ENCODE assay signal across 1 cellular context in the genomic region with DNA sequence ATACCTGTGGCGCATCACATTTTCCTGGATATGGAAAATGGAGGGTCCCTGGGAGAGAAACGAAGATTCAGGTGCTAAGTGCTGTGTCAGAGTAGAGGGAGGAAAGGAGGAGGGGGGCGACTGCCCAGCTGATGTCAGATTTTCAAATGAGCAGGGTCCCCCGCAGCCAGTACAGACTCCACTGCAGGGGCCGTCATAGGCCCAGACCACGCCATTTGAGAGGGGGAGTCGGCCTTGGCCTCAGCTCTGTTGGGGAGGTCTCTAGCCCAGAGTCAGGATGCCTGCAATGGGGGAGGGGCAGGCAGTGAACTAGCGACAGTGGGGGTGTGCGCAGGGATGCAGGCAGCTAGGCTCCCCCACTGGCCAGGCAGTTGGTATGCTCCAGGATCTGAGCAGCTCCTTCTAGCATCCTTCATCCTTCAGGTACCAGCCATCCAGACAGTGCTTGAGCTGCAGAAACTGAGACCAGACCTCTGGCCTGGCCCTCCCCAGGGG.
TF ChIP-seq lines count a peak whose summit lies in the region.

A gene (minus strand): TSS at position 148 of the 495 bp plus-strand sequence. CDS start 229 bp downstream, outside the sequence.
A gene (plus strand): TSS at position 400 of the 495 bp plus-strand sequence. CDS start 620 bp downstream, outside the sequence.

TF ChIP-seq in HEK293, 187 proteins besides CTCF, POLR2A, EP300 and RAD21 (continued from another document and continues in another):
- TF ChIP-seq, protein P1, sequence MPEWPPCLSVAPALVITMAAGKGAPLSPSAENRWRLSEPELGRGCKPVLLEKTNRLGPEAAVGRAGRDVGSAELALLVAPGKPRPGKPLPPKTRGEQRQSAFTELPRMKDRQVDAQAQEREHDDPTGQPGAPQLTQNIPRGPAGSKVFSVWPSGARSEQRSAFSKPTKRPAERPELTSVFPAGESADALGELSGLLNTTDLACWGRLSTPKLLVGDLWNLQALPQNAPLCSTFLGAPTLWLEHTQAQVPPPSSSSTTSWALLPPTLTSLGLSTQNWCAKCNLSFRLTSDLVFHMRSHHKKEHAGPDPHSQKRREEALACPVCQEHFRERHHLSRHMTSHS (tag by site-specific recombination; IDR thresholded peaks at IDR 0.05) = no peak
- TF ChIP-seq, protein P2, sequence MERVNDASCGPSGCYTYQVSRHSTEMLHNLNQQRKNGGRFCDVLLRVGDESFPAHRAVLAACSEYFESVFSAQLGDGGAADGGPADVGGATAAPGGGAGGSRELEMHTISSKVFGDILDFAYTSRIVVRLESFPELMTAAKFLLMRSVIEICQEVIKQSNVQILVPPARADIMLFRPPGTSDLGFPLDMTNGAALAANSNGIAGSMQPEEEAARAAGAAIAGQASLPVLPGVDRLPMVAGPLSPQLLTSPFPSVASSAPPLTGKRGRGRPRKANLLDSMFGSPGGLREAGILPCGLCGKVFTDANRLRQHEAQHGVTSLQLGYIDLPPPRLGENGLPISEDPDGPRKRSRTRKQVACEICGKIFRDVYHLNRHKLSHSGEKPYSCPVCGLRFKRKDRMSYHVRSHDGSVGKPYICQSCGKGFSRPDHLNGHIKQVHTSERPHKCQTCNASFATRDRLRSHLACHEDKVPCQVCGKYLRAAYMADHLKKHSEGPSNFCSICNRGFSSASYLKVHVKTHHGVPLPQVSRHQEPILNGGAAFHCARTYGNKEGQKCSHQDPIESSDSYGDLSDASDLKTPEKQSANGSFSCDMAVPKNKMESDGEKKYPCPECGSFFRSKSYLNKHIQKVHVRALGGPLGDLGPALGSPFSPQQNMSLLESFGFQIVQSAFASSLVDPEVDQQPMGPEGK (tag by site-specific recombination; IDR thresholded peaks at IDR 0.05) = peak; percentile 68
- no peak for TF ChIP-seq ZNF146 (tag by site-specific recombination; IDR thresholded peaks at IDR 0.05)
- no peak for TF ChIP-seq ZNF596 (tag by site-specific recombination; IDR thresholded peaks at IDR 0.05)
- TF ChIP-seq ZNF175 (tag by site-specific recombination; IDR thresholded peaks at IDR 0.05) = no peak
- no peak for TF ChIP-seq ZNF473 (tag by site-specific recombination; IDR thresholded peaks at IDR 0.05)
- TF ChIP-seq ZNF174 (tag by site-specific recombination; IDR thresholded peaks at IDR 0.05) = no peak
- no peak for TF ChIP-seq ZNF214 (tag by site-specific recombination; IDR thresholded peaks at IDR 0.05; ENCODE audit: borderline replicate concordance)
- TF ChIP-seq, protein P3, sequence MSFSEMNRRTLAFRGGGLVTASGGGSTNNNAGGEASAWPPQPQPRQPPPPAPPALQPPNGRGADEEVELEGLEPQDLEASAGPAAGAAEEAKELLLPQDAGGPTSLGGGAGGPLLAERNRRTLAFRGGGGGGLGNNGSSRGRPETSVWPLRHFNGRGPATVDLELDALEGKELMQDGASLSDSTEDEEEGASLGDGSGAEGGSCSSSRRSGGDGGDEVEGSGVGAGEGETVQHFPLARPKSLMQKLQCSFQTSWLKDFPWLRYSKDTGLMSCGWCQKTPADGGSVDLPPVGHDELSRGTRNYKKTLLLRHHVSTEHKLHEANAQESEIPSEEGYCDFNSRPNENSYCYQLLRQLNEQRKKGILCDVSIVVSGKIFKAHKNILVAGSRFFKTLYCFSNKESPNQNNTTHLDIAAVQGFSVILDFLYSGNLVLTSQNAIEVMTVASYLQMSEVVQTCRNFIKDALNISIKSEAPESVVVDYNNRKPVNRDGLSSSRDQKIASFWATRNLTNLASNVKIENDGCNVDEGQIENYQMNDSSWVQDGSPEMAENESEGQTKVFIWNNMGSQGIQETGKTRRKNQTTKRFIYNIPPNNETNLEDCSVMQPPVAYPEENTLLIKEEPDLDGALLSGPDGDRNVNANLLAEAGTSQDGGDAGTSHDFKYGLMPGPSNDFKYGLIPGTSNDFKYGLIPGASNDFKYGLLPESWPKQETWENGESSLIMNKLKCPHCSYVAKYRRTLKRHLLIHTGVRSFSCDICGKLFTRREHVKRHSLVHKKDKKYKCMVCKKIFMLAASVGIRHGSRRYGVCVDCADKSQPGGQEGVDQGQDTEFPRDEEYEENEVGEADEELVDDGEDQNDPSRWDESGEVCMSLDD (tag by site-specific recombination; IDR thresholded peaks at IDR 0.05) = no peak
- TF ChIP-seq ZBTB17 (tag by site-specific recombination; IDR thresholded peaks at IDR 0.05) = peak; percentile 83
- TF ChIP-seq WT1 (tag by site-specific recombination; IDR thresholded peaks at IDR 0.05) = no peak
- no peak for TF ChIP-seq ZNF155 (tag by site-specific recombination; IDR thresholded peaks at IDR 0.05)
- TF ChIP-seq TRIM28 (IDR thresholded peaks at IDR 0.05; ENCODE audit: borderline replicate concordance, low read length) = no peak
- no peak for TF ChIP-seq ZNF660 (tag by site-specific recombination; IDR thresholded peaks at IDR 0.05)
- TF ChIP-seq GLIS1 (tag by site-specific recombination; IDR thresholded peaks at IDR 0.05) = peak; percentile 73; the same call in 1 of the 2 replicates
- TF ChIP-seq ZNF600 (tag by site-specific recombination; IDR thresholded peaks at IDR 0.05) = no peak
- TF ChIP-seq ZFP3 (tag by site-specific recombination; IDR thresholded peaks at IDR 0.05; ENCODE audit: low read depth) = no peak
- TF ChIP-seq ZNF664 (tag by site-specific recombination; IDR thresholded peaks at IDR 0.05) = no peak
- TF ChIP-seq YY1 (tag by site-specific recombination; IDR thresholded peaks at IDR 0.05) = no peak
- TF ChIP-seq GLIS2 (tag by site-specific recombination; IDR thresholded peaks at IDR 0.05) = peak; percentile 72
- TF ChIP-seq ZNF843 (tag by site-specific recombination; IDR thresholded peaks at IDR 0.05) = no peak
- TF ChIP-seq PRDM1 (tag by site-specific recombination; IDR thresholded peaks at IDR 0.05) = no peak
- TF ChIP-seq HOXD13 (CRISPR knock-in tag; IDR thresholded peaks at IDR 0.05; ENCODE audit: borderline replicate concordance) = no peak
- no peak for TF ChIP-seq SP7 (tag by site-specific recombination; IDR thresholded peaks at IDR 0.05)
- TF ChIP-seq, protein P4, sequence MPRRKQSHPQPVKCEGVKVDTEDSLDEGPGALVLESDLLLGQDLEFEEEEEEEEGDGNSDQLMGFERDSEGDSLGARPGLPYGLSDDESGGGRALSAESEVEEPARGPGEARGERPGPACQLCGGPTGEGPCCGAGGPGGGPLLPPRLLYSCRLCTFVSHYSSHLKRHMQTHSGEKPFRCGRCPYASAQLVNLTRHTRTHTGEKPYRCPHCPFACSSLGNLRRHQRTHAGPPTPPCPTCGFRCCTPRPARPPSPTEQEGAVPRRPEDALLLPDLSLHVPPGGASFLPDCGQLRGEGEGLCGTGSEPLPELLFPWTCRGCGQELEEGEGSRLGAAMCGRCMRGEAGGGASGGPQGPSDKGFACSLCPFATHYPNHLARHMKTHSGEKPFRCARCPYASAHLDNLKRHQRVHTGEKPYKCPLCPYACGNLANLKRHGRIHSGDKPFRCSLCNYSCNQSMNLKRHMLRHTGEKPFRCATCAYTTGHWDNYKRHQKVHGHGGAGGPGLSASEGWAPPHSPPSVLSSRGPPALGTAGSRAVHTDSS (tag by site-specific recombination; IDR thresholded peaks at IDR 0.05) = no peak
- no peak for TF ChIP-seq ZSCAN16 (tag by site-specific recombination; IDR thresholded peaks at IDR 0.05)
- TF ChIP-seq ZNF169 (tag by site-specific recombination; IDR thresholded peaks at IDR 0.05) = no peak
- no peak for TF ChIP-seq ZNF792 (tag by site-specific recombination; IDR thresholded peaks at IDR 0.05)
- TF ChIP-seq, protein P5, sequence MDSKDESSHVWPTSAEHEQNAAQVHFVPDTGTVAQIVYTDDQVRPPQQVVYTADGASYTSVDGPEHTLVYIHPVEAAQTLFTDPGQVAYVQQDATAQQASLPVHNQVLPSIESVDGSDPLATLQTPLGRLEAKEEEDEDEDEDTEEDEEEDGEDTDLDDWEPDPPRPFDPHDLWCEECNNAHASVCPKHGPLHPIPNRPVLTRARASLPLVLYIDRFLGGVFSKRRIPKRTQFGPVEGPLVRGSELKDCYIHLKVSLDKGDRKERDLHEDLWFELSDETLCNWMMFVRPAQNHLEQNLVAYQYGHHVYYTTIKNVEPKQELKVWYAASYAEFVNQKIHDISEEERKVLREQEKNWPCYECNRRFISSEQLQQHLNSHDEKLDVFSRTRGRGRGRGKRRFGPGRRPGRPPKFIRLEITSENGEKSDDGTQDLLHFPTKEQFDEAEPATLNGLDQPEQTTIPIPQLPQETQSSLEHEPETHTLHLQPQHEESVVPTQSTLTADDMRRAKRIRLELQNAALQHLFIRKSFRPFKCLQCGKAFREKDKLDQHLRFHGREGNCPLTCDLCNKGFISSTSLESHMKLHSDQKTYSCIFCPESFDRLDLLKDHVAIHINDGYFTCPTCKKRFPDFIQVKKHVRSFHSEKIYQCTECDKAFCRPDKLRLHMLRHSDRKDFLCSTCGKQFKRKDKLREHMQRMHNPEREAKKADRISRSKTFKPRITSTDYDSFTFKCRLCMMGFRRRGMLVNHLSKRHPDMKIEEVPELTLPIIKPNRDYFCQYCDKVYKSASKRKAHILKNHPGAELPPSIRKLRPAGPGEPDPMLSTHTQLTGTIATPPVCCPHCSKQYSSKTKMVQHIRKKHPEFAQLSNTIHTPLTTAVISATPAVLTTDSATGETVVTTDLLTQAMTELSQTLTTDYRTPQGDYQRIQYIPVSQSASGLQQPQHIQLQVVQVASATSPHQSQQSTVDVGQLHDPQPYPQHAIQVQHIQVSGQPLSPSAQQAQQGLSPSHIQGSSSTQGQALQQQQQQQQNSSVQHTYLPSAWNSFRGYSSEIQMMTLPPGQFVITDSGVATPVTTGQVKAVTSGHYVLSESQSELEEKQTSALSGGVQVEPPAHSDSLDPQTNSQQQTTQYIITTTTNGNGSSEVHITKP (tag by site-specific recombination; IDR thresholded peaks at IDR 0.05) = peak; percentile 99
- TF ChIP-seq, protein P6, sequence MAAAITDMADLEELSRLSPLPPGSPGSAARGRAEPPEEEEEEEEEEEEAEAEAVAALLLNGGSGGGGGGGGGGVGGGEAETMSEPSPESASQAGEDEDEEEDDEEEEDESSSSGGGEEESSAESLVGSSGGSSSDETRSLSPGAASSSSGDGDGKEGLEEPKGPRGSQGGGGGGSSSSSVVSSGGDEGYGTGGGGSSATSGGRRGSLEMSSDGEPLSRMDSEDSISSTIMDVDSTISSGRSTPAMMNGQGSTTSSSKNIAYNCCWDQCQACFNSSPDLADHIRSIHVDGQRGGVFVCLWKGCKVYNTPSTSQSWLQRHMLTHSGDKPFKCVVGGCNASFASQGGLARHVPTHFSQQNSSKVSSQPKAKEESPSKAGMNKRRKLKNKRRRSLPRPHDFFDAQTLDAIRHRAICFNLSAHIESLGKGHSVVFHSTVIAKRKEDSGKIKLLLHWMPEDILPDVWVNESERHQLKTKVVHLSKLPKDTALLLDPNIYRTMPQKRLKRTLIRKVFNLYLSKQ (tag by site-specific recombination; IDR thresholded peaks at IDR 0.05; ENCODE audit: borderline replicate concordance) = no peak
- TF ChIP-seq ZEB2 (tag by site-specific recombination; IDR thresholded peaks at IDR 0.05) = no peak
- no peak for TF ChIP-seq FEZF1 (tag by site-specific recombination; IDR thresholded peaks at IDR 0.05)
- TF ChIP-seq KLF16 (tag by site-specific recombination; IDR thresholded peaks at IDR 0.05) = no peak
- TF ChIP-seq, protein P7, sequence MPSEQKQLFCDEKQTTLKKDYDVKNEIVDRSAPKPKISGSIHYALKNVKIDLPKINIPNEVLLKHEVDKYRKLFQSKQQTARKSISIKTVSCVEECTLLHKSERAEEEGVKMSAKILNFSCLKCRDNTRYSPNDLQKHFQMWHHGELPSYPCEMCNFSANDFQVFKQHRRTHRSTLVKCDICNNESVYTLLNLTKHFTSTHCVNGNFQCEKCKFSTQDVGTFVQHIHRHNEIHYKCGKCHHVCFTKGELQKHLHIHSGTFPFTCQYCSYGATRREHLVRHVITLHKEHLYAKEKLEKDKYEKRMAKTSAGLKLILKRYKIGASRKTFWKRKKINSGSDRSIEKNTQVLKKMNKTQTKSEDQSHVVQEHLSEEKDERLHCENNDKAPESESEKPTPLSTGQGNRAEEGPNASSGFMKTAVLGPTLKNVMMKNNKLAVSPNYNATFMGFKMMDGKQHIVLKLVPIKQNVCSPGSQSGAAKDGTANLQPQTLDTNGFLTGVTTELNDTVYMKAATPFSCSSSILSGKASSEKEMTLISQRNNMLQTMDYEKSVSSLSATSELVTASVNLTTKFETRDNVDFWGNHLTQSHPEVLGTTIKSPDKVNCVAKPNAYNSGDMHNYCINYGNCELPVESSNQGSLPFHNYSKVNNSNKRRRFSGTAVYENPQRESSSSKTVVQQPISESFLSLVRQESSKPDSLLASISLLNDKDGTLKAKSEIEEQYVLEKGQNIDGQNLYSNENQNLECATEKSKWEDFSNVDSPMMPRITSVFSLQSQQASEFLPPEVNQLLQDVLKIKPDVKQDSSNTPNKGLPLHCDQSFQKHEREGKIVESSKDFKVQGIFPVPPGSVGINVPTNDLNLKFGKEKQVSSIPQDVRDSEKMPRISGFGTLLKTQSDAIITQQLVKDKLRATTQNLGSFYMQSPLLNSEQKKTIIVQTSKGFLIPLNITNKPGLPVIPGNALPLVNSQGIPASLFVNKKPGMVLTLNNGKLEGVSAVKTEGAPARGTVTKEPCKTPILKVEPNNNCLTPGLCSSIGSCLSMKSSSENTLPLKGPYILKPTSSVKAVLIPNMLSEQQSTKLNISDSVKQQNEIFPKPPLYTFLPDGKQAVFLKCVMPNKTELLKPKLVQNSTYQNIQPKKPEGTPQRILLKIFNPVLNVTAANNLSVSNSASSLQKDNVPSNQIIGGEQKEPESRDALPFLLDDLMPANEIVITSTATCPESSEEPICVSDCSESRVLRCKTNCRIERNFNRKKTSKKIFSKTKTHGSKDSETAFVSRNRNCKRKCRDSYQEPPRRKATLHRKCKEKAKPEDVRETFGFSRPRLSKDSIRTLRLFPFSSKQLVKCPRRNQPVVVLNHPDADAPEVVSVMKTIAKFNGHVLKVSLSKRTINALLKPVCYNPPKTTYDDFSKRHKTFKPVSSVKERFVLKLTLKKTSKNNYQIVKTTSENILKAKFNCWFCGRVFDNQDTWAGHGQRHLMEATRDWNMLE (tag by site-specific recombination; conservative IDR thresholded peaks at IDR 0.05; ENCODE audit: low read depth) = no peak
- TF ChIP-seq, protein P8, sequence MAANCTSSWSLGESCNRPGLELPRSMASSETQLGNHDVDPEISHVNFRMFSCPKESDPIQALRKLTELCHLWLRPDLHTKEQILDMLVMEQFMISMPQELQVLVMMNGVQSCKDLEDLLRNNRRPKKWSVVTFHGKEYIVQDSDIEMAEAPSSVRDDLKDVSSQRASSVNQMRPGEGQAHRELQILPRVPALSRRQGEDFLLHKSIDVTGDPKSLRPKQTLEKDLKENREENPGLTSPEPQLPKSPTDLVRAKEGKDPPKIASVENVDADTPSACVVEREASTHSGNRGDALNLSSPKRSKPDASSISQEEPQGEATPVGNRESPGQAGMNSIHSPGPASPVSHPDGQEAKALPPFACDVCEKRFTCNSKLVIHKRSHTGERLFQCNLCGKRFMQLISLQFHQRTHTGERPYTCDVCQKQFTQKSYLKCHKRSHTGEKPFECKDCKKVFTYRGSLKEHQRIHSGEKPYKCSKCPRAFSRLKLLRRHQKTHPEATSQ (tag by site-specific recombination; IDR thresholded peaks at IDR 0.05) = no peak
- TF ChIP-seq ZNF391 (tag by site-specific recombination; IDR thresholded peaks at IDR 0.05; ENCODE audit: borderline replicate concordance, low read depth) = no peak
- TF ChIP-seq ZNF132 (tag by site-specific recombination; IDR thresholded peaks at IDR 0.05; ENCODE audit: borderline replicate concordance) = no peak
- 0 out of 2 replicates have a peak, but pooled peaks have one; percentile 57 for TF ChIP-seq ZNF2 (tag by site-specific recombination; IDR thresholded peaks at IDR 0.05)
